In genomic region chr12:122105496-122105895, GRCh38 we compare ENCODE assay signal across 8 cellular contexts. TPM values are rescaled to one million over a fixed set of nuclear protein-coding genes. Genes with fewer than 3 reads are reported as not detected.
DNase-seq lines count a peak whose midpoint lies in the region; ATAC-seq and TF ChIP-seq lines count a peak whose summit lies in the region.
"Not testable (repeated sequence)": the region's sequence is repeated elsewhere in the genome, so short reads cannot be mapped to it uniquely, and the experiment has no call there.

No MANE protein-coding gene starts in this region.

- not testable (repeated sequence) for TF ChIP-seq POLR2A in esophagus squamous epithelium (IDR thresholded peaks at IDR 0.05); sigmoid colon (IDR thresholded peaks at IDR 0.05)

- peak overlapping the region; percentile 35 for H3K4me3 Mint-ChIP-seq in activated B cell treated with CpG ODN at 0.5 μM for 24 hours
- H3K4me3 Mint-ChIP-seq in activated naive CD4-positive, alpha-beta T cell treated with anti-CD3 and anti-CD28 coated beads for 36 hours: peak overlapping the region; percentile 46
- not testable (repeated sequence) for H3K4me3 Mint-ChIP-seq in type B pancreatic cell

- CTCF ChIA-PET in activated B cell treated with CpG ODN at 0.5 μM for 24 hours (lab: Charles Lee): interaction anchor here (1.2 to 1.3 kb wide), 2 partner anchors 15 to 51 kb away, joined by 3 to 5 read pairs; no protein-coding TSS in a partner anchor
- CTCF ChIA-PET in activated naive CD4-positive, alpha-beta T cell treated with anti-CD3 and anti-CD28 coated beads for 36 hours (lab: Charles Lee): interaction anchor here (1.2 to 4.5 kb wide), 4 partner anchors 9 to 51 kb away, joined by 3 to 27 read pairs (median 12); no protein-coding TSS in a partner anchor

- H3K27ac ChIP-seq in esophagus squamous epithelium (peak overlapping the region in 3 of 4 donors; percentile 22 to 35 (median 24)), muscle layer of duodenum (ENCODE audit: low read length) (peak overlapping the region; percentile 64), sigmoid colon (peak overlapping the region in 3 of 4 donors; percentile 72 to 78 (median 75))

- H3K4me1 ChIP-seq in esophagus squamous epithelium (peaks cover 15 to 76% (median 40%) of the 10 kb centered on the region in 3 donors), muscle layer of duodenum (ENCODE audit: control insufficient read depth in 1 of 2, insufficient read depth in 2 of 2, low read length in 2 of 2) (peaks cover 36 to 47% of the 10 kb centered on the region in 2 donors), sigmoid colon (peaks cover 0 to 91% (median 87%) of the 10 kb centered on the region in 4 donors)

- H3K4me3 ChIP-seq in esophagus squamous epithelium, sigmoid colon: not testable (repeated sequence)
- H3K4me3 ChIP-seq in muscle layer of duodenum (ENCODE audit: low read depth in 1 of 2, low read length in 2 of 2): peak overlapping the region in 1 of 2 donors; percentile 27

- not testable (repeated sequence) for H3K36me3 Mint-ChIP-seq in activated B cell treated with CpG ODN at 0.5 μM for 24 hours (ENCODE audit: low read depth)
- H3K36me3 Mint-ChIP-seq in activated naive CD4-positive, alpha-beta T cell treated with anti-CD3 and anti-CD28 coated beads for 36 hours (ENCODE audit: low read depth): peaks cover 13% of the 10 kb centered on the region
- H3K36me3 Mint-ChIP-seq in type B pancreatic cell: peaks cover 10% of the 10 kb centered on the region

- not testable (repeated sequence) for TF ChIP-seq EP300 in sigmoid colon (IDR thresholded peaks at IDR 0.05)

- H3K9me3 Mint-ChIP-seq in activated B cell treated with CpG ODN at 0.5 μM for 24 hours; activated naive CD4-positive, alpha-beta T cell treated with anti-CD3 and anti-CD28 coated beads for 36 hours; type B pancreatic cell: not testable (repeated sequence)

- peak; percentile 31 for ATAC-seq in activated B cell treated with CpG ODN at 0.5 μM for 24 hours (ENCODE audit: low read depth)

- not testable (repeated sequence) for H3K27me3 ChIP-seq in esophagus squamous epithelium; muscle layer of duodenum (ENCODE audit: low read depth, low read length); sigmoid colon

- H3K9me3 ChIP-seq in esophagus squamous epithelium; muscle layer of duodenum (ENCODE audit: control insufficient read depth in 1 of 2, low read length in 2 of 2); sigmoid colon: not testable (repeated sequence)

- 71 to 75% methylated on average over 10 of the region's 11 CpGs for WGBS in esophagus squamous epithelium, 2 donors
- WGBS in sigmoid colon, 2 donors: 16 to 32% methylated on average over 11 of the region's 11 CpGs

- TF ChIP-seq CTCF in activated B cell treated with CpG ODN at 0.5 μM for 24 hours (IDR thresholded peaks at IDR 0.05); esophagus squamous epithelium (IDR thresholded peaks at IDR 0.05); sigmoid colon (IDR thresholded peaks at IDR 0.05); type B pancreatic cell (conservative IDR thresholded peaks at IDR 0.05): not testable (repeated sequence)

- H3K36me3 ChIP-seq in esophagus squamous epithelium; muscle layer of duodenum (ENCODE audit: control insufficient read depth in 1 of 2, insufficient read depth in 2 of 2, low read length in 2 of 2); sigmoid colon: not testable (repeated sequence)

- intact Hi-C loops in activated B cell treated with CpG ODN at 0.5 μM for 24 hours (cut with micrococcal nuclease): loop anchor here (5.0 kb wide), 1 partner anchor 38 kb away; no protein-coding TSS in a partner anchor
- intact Hi-C loops in activated naive CD4-positive, alpha-beta T cell treated with anti-CD3 and anti-CD28 coated beads for 36 hours (cut with micrococcal nuclease): loop anchor here (5.0 to 10.0 kb wide), 3 partner anchors 38 to 1071 kb away; partner anchors contain the start of genes OASL and RHOF
- intact Hi-C loops in esophagus squamous epithelium (cut with DNase I); sigmoid colon (cut with DNase I): not testable (repeated sequence)

- H3K27me3 Mint-ChIP-seq in activated B cell treated with CpG ODN at 0.5 μM for 24 hours; activated naive CD4-positive, alpha-beta T cell treated with anti-CD3 and anti-CD28 coated beads for 36 hours (ENCODE audit: low read depth); type B pancreatic cell: not testable (repeated sequence)

- DNase-seq in CD1c-positive myeloid dendritic cell (ENCODE audit: extremely low spot score): peak; percentile 36
- peak; percentile 24 for DNase-seq in NOMO-1 treated with dmso at 0.1 percent for 144 hours (lab: John Stamatoyannopoulos, UW; ENCODE audit: unreplicated experiment)
- DNase-seq in activated B cell treated with CpG ODN at 0.5 μM for 24 hours; activated naive CD4-positive, alpha-beta T cell treated with anti-CD3 and anti-CD28 coated beads for 36 hours; esophagus squamous epithelium (lab: John Stamatoyannopoulos, UW); type B pancreatic cell (ENCODE audit: extremely low spot score, unreplicated experiment): not testable (repeated sequence)
- DNase-seq in sigmoid colon: peak; percentile 41

- POLR2A ChIA-PET in activated B cell treated with CpG ODN at 0.5 μM for 24 hours (lab: Charles Lee): interaction anchor here (0.8 to 1.4 kb wide), 4 partner anchors 17 to 37 kb away, joined by 3 to 7 read pairs (median 4); no protein-coding TSS in a partner anchor

- H3K4me1 Mint-ChIP-seq in activated B cell treated with CpG ODN at 0.5 μM for 24 hours: peaks cover 54% of the 10 kb centered on the region
- H3K4me1 Mint-ChIP-seq in activated naive CD4-positive, alpha-beta T cell treated with anti-CD3 and anti-CD28 coated beads for 36 hours (ENCODE audit: low read depth): peaks cover 84% of the 10 kb centered on the region
- peaks cover 12% of the 10 kb centered on the region for H3K4me1 Mint-ChIP-seq in type B pancreatic cell (ENCODE audit: unreplicated experiment)

- H3K27ac Mint-ChIP-seq in activated B cell treated with CpG ODN at 0.5 μM for 24 hours: not testable (repeated sequence)
- H3K27ac Mint-ChIP-seq in activated naive CD4-positive, alpha-beta T cell treated with anti-CD3 and anti-CD28 coated beads for 36 hours: peak overlapping the region; percentile 42
- peak overlapping the region; percentile 54 for H3K27ac Mint-ChIP-seq in type B pancreatic cell

RNA-seq across cellular contexts. Expression of gene MLXIP, which starts 26.9 kb away (rescaled TPM):
- total RNA-seq in activated B cell treated with CpG ODN at 0.5 μM for 24 hours: 26.7 and 33.7 TPM in 2 replicates
- total RNA-seq in activated naive CD4-positive, alpha-beta T cell treated with anti-CD3 and anti-CD28 coated beads for 36 hours: 10 to 100 TPM; 18.8 to 22.0 TPM
- total RNA-seq in esophagus squamous epithelium: 10 to 100 TPM in 3 of 4 donors, 1 to 10 TPM in 1; 9.6 to 20.0 (median 11.4) TPM
- total RNA-seq in sigmoid colon: 10 to 100 TPM; 32.9 to 87.5 (median 57.3) TPM
- polyA plus RNA-seq in sigmoid colon: 100 to 1,000 TPM in 1 of 3 donors, 10 to 100 TPM in 2; 15.6 to 141 (median 35.4) TPM
- total RNA-seq in type B pancreatic cell (ENCODE audit: low replicate concordance): 28.4 and 44.5 TPM in 2 replicates

Comparison
In these comparisons a context has a peak if more than half of its experiments do, and no peak if none do; other contexts are left out.
1. H3K27ac ChIP-seq: peak in every context shown above with its lines; median percentile 75 in sigmoid colon; 64 in muscle layer of duodenum; 24 in esophagus squamous epithelium.